ENCODE assay signal across 16 cellular contexts in the genomic region with DNA sequence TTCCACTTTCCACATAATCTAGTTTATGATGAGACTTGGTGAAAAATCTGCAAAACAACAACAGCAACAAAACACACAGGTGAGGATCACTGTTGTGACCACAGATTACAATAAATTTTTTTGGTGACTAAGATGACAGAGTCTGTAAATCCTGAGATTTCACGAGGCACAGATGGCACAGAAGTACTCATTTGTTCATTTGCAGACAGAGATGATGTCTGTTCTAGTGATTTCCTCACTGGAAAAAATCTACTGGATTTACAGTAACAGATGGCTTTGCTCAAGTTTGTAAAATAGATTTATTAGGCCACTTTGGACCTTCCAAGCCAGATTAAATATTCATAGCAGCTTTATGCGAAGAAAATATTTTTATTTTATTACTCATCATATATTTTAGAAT.
"Had no signal": no experiment of that assay in that cellular context is flagged by ENCODE, and none has a peak within 500 bp of the region (broad histone marks: within the 10 kb centered on the region; RNA-seq: fewer than 3 reads in every experiment).

No MANE protein-coding gene starts in this region.

- H3K36me3 ChIP-seq: neutrophil, tibial artery had no signal

- H3K27ac ChIP-seq: neutrophil, tibial artery had no signal

- H3K27ac Mint-ChIP-seq: activated CD8-positive, alpha-beta T cell treated with anti-CD3 and anti-CD28 coated beads, Interleukin-2, amount 10 ng/mL, durations not matched to agents 7 days and 5 days; activated naive CD4-positive, alpha-beta T cell treated with anti-CD3 and anti-CD28 coated beads, Interleukin-2, amount 50 U/mL, for 72 hours; activated T-cell treated with anti-CD3 and anti-CD28 coated beads, Interleukin-2, amount 50 U/mL, for 72 hours; natural killer cell had no signal

- H3K9me3 ChIP-seq: neutrophil had no signal

- H3K4me3 ChIP-seq: tibial artery had no signal

- ATAC-seq: activated CD8-positive, alpha-beta T cell treated with anti-CD3 and anti-CD28 coated beads, Interleukin-2, amount 10 ng/mL, durations not matched to agents 7 days and 5 days; activated naive CD4-positive, alpha-beta T cell treated with anti-CD3 and anti-CD28 coated beads, Interleukin-2, amount 50 U/mL, for 72 hours; activated T-cell treated with anti-CD3 and anti-CD28 coated beads, Interleukin-2, amount 50 U/mL, for 72 hours; esophagus mucosa; natural killer cell; stimulated activated naive CD8-positive, alpha-beta T cell treated with anti-CD3 and anti-CD28 coated beads, Interleukin-15, Interleukin-2, amounts not matched to agents 100 U/mL and 50 U/mL, for 24 hours had no signal

- DNase-seq: activated CD4-positive, alpha-beta T cell treated with anti-CD3 and anti-CD28 coated beads for 48 hours; activated CD4-positive, CD25-positive, alpha-beta regulatory T cell; activated CD8-positive, alpha-beta T cell treated with anti-CD3 and anti-CD28 coated beads, Interleukin-2, amount 10 ng/mL, durations not matched to agents 7 days and 5 days; activated gamma-delta T cell; activated T-cell treated with anti-CD3 and anti-CD28 coated beads, Interleukin-2, amount 50 U/mL, for 72 hours; amniotic stem cell; effector CD8-positive, alpha-beta T cell; mesendoderm; natural killer cell; posterior cingulate gyrus; stimulated activated naive CD8-positive, alpha-beta T cell treated with anti-CD3 and anti-CD28 coated beads, Interleukin-15, Interleukin-2, amounts not matched to agents 100 U/mL and 50 U/mL, for 24 hours; substantia nigra; tibial artery had no signal

- H3K27me3 ChIP-seq: neutrophil, tibial artery had no signal

- H3K4me3 Mint-ChIP-seq: activated CD8-positive, alpha-beta T cell treated with anti-CD3 and anti-CD28 coated beads, Interleukin-2, amount 10 ng/mL, durations not matched to agents 7 days and 5 days; activated T-cell treated with anti-CD3 and anti-CD28 coated beads, Interleukin-2, amount 50 U/mL, for 72 hours; natural killer cell had no signal

- H3K4me1 ChIP-seq: tibial artery had no signal

- H3K4me1 Mint-ChIP-seq: natural killer cell had no signal
